Comparison of ENCODE assay signal across 16 cellular contexts in the genomic region with DNA sequence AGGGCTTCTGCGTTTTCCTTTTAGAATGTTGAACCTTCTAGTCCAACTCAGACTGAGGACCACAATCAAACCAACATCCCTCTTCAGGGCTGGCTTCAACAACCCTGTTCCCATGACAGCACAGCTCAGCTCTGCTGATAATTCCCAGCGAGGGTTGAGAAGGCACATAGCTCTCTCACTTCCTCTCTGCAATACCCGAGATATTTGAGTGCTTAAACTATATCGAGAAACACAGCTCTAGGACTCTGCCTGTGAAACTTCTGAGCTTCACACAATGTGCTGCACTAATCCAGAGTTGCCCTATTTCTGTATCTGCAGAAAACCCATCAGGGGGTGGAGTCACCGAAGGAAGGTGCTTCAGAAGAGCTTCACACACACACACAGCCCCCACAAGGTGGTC.
DNase-seq lines count a peak whose midpoint lies in the region; ATAC-seq lines count a peak whose summit lies in the region.
"Had no signal": no experiment of that assay in that cellular context is flagged by ENCODE, and none has a peak within 500 bp of the region (broad histone marks: within the 10 kb centered on the region; RNA-seq: fewer than 3 reads in every experiment).

No MANE protein-coding gene starts in this region.

- no peak overlapping the region for H3K4me3 ChIP-seq in BLaER1
- H3K4me3 ChIP-seq: Peyer's patch, right atrium auricular region, suprapubic skin had no signal

- no peak for DNase-seq in effector CD8-positive, alpha-beta T cell (lab: John Stamatoyannopoulos, UW)
- DNase-seq in SKM-1 treated with dmso at 0.1 percent for 144 hours (lab: John Stamatoyannopoulos, UW; ENCODE audit: unreplicated experiment) (no peak), OCI-M2 (lab: John Stamatoyannopoulos, UW; ENCODE audit: unreplicated experiment) (no peak)
- DNase-seq: DND-41, foreskin keratinocyte, kidney, NCI-H187 treated with DMSO at 0.1 percent for 48 hours, Peyer's patch, T-helper 9 cell had no signal

- peaks cover 79% of the 10 kb centered on the region for H3K4me1 ChIP-seq in BLaER1
- H3K4me1 ChIP-seq: foreskin keratinocyte had no signal

- peaks cover 31% of the 10 kb centered on the region for H4K20me1 ChIP-seq in BLaER1

- H3K9ac ChIP-seq in BLaER1: no peak overlapping the region

- no peaks in the 10 kb centered on the region for H3K9me3 ChIP-seq in BLaER1
- H3K9me3 ChIP-seq: Peyer's patch, right atrium auricular region, suprapubic skin had no signal

- peaks cover 17% of the 10 kb centered on the region for H3K27me3 ChIP-seq in BLaER1

- ATAC-seq in GM18868 (IDR thresholded peaks at IDR 0.05; ENCODE audit: unreplicated experiment) (peak; percentile 71), GM21825 (IDR thresholded peaks at IDR 0.05; ENCODE audit: unreplicated experiment) (peak; percentile 72), HG03442 (IDR thresholded peaks at IDR 0.05; ENCODE audit: unreplicated experiment) (peak; percentile 72), GM19324 (IDR thresholded peaks at IDR 0.05; ENCODE audit: low FRiP score, unreplicated experiment) (no peak)
- ATAC-seq: foreskin keratinocyte had no signal

- H3K4me2 ChIP-seq in BLaER1: peak overlapping the region; percentile 100

- no peaks in the 10 kb centered on the region for H3K36me3 ChIP-seq in BLaER1
- H3K36me3 ChIP-seq: Peyer's patch, right atrium auricular region, suprapubic skin had no signal

- no peak overlapping the region for H3K27ac ChIP-seq in BLaER1
- H3K27ac ChIP-seq: foreskin keratinocyte, Peyer's patch, right atrium auricular region, suprapubic skin had no signal
